Comparison of ENCODE assay signal across 19 cellular contexts in genomic region chr1:78587213-78587612, GRCh38.
"Had no signal": no experiment of that assay in that cellular context is flagged by ENCODE, and none has a peak within 500 bp of the region (broad histone marks: within the 10 kb centered on the region; RNA-seq: fewer than 3 reads in every experiment).

No MANE protein-coding gene starts in this region.

- FAIRE-seq: frontal cortex, small intestine had no signal

- H3K4me3 ChIP-seq: heart left ventricle, neural progenitor cell, ovary, right atrium auricular region, sigmoid colon, stomach, thoracic aorta, transverse colon had no signal

- H3K4me1 ChIP-seq: heart left ventricle, neural progenitor cell, right atrium auricular region, sigmoid colon, stomach, transverse colon had no signal

- H3K36me3 ChIP-seq: heart left ventricle, neural progenitor cell, ovary, right atrium auricular region, sigmoid colon, stomach, thoracic aorta, transverse colon had no signal

- H3K27ac Mint-ChIP-seq: effector memory CD8-positive, alpha-beta T cell; natural killer cell treated with Interleukin-12 subunit alpha and Interleukin-12 subunit beta and Interleukin-15 and Interleukin-18, amount 100 ng/mL, for 72 hours; neural progenitor cell had no signal

- H2AFZ ChIP-seq: neural progenitor cell had no signal

- H3K27me3 ChIP-seq: heart left ventricle, neural progenitor cell, ovary, right atrium auricular region, sigmoid colon, stomach, transverse colon had no signal

- H3K9ac ChIP-seq: neural progenitor cell had no signal

- H3K36me3 Mint-ChIP-seq: natural killer cell treated with Interleukin-12 subunit alpha and Interleukin-12 subunit beta and Interleukin-15 and Interleukin-18, amount 100 ng/mL, for 72 hours; neural progenitor cell had no signal

- H3K9me3 ChIP-seq: heart left ventricle, ovary, right atrium auricular region, sigmoid colon, stomach, thoracic aorta, transverse colon had no signal

- H3K4me1 Mint-ChIP-seq: neural progenitor cell had no signal

- H3K4me2 ChIP-seq: neural progenitor cell had no signal

- H3K9me3 Mint-ChIP-seq: effector memory CD8-positive, alpha-beta T cell; natural killer cell treated with Interleukin-12 subunit alpha and Interleukin-12 subunit beta and Interleukin-15 and Interleukin-18, amount 100 ng/mL, for 72 hours; neural progenitor cell had no signal

- DNase-seq: cortex of kidney; effector memory CD8-positive, alpha-beta T cell; erythroblast; heart left ventricle; hippocampal formation; nucleus accumbens; ovary; sigmoid colon; small intestine; stimulated activated CD4-positive, alpha-beta T cell treated with anti-CD3 and anti-CD28 coated beads, Interleukin-12 subunit alpha, Interleukin-12 subunit beta, amount 100 ng/mL, for 4 hours; stimulated activated naive CD4-positive, alpha-beta T cell; stomach; substantia nigra; transverse colon had no signal

- H3K4me3 Mint-ChIP-seq: effector memory CD8-positive, alpha-beta T cell; natural killer cell treated with Interleukin-12 subunit alpha and Interleukin-12 subunit beta and Interleukin-15 and Interleukin-18, amount 100 ng/mL, for 72 hours; neural progenitor cell had no signal

- H3K27ac ChIP-seq: heart left ventricle, neural progenitor cell, ovary, right atrium auricular region, sigmoid colon, stomach, thoracic aorta, transverse colon had no signal

- ATAC-seq: effector memory CD8-positive, alpha-beta T cell; heart left ventricle; natural killer cell treated with Interleukin-12 subunit alpha and Interleukin-12 subunit beta and Interleukin-15 and Interleukin-18, amount 100 ng/mL, for 72 hours had no signal
